Comparison of ENCODE assay signal across 9 cellular contexts in genomic region chr21:45993210-45994085, GRCh38. TPM values are rescaled to one million over a fixed set of nuclear protein-coding genes. Genes with fewer than 3 reads are reported as not detected.
DNase-seq lines count a peak whose midpoint lies in the region; ATAC-seq and TF ChIP-seq lines count a peak whose summit lies in the region.
"Had no signal": no experiment of that assay in that cellular context is flagged by ENCODE, and none has a peak within 500 bp of the region (broad histone marks: within the 10 kb centered on the region; RNA-seq: fewer than 3 reads in every experiment).

No MANE protein-coding gene starts in this region.

- no peak for ATAC-seq in activated T-cell treated with anti-CD3 and anti-CD28 coated beads, Interleukin-2, amount 50 U/mL, for 4 hours
- ATAC-seq: Panc1 had no signal

- no peak overlapping the region for H3K4me3 Mint-ChIP-seq in activated T-cell treated with anti-CD3 and anti-CD28 coated beads, Interleukin-2, amount 50 U/mL, for 4 hours
- H3K4me3 Mint-ChIP-seq in endodermal cell, result no peak overlapping the region

- H3K4me1 ChIP-seq in endodermal cell (ENCODE audit: control insufficient read depth, insufficient read depth, low read length) (no peaks in the 10 kb centered on the region), muscle layer of duodenum (ENCODE audit: control insufficient read depth in 1 of 2, insufficient read depth in 2 of 2, low read length in 2 of 2) (peaks cover 0 to 23% of the 10 kb centered on the region in 2 donors), tibial nerve (peaks cover 0 to 32% (median 3%) of the 10 kb centered on the region in 4 donors)

- no peak for TF ChIP-seq EP300 in tibial nerve (IDR thresholded peaks at IDR 0.05)

- no peaks in the 10 kb centered on the region for H3K4me1 Mint-ChIP-seq in activated T-cell treated with anti-CD3 and anti-CD28 coated beads, Interleukin-2, amount 50 U/mL, for 4 hours (ENCODE audit: low read depth)
- no peaks in the 10 kb centered on the region for H3K4me1 Mint-ChIP-seq in endodermal cell

- TF ChIP-seq CTCF in endodermal cell (conservative IDR thresholded peaks at IDR 0.05), result no peak
- TF ChIP-seq CTCF in tibial nerve (IDR thresholded peaks at IDR 0.05), result no peak

- H3K9me3 ChIP-seq in endodermal cell (ENCODE audit: control insufficient read depth, low read length) (no peaks in the 10 kb centered on the region), muscle layer of duodenum (ENCODE audit: control insufficient read depth in 1 of 2, low read length in 2 of 2) (no peaks in the 10 kb centered on the region), tibial nerve (no peaks in the 10 kb centered on the region)

- no peaks in the 10 kb centered on the region for H3K36me3 Mint-ChIP-seq in activated T-cell treated with anti-CD3 and anti-CD28 coated beads, Interleukin-2, amount 50 U/mL, for 4 hours (ENCODE audit: insufficient read depth)
- H3K36me3 Mint-ChIP-seq in endodermal cell (ENCODE audit: low read depth), result peaks cover 24% of the 10 kb centered on the region

- H3K27me3 ChIP-seq in endodermal cell (ENCODE audit: control insufficient read depth, insufficient read depth, low read length, poor library complexity, severe bottlenecking) (no peaks in the 10 kb centered on the region), muscle layer of duodenum (ENCODE audit: low read depth, low read length) (no peaks in the 10 kb centered on the region), tibial nerve (no peaks in the 10 kb centered on the region)

- WGBS in endodermal cell (ENCODE audit: insufficient coverage in 1 of 2, insufficient read length in 1 of 2), 2 experiments, result 92 to 95% methylated on average over 28 to 44 of the region's 44 CpGs
- WGBS in tibial nerve, 2 donors, result 70 to 78% methylated on average over 33 to 44 of the region's 44 CpGs

- peak; percentile 10 for DNase-seq in activated T-cell treated with anti-CD3 and anti-CD28 coated beads, Interleukin-2, amount 50 U/mL, for 1 hour
- no peak for DNase-seq in activated T-cell treated with anti-CD3 and anti-CD28 coated beads, Interleukin-2, amount 50 U/mL, for 4 hours
- DNase-seq in endodermal cell, result peak; percentile 39
- peak in 1 of 2 donors; percentile 30 for DNase-seq in tibial nerve (ENCODE audit: low spot score in 2 of 2)
- DNase-seq in NCI-H2196 (lab: John Stamatoyannopoulos, UW; ENCODE audit: unreplicated experiment), result no peak
- no peak for DNase-seq in NCI-H226
- no peak for DNase-seq in LoVo (ENCODE audit: low spot score)

- H3K36me3 ChIP-seq in endodermal cell (ENCODE audit: control insufficient read depth, insufficient read depth, low read length) (no peaks in the 10 kb centered on the region), muscle layer of duodenum (ENCODE audit: control insufficient read depth in 1 of 2, insufficient read depth in 2 of 2, low read length in 2 of 2) (peaks cover 5 to 74% of the 10 kb centered on the region in 2 donors), tibial nerve (peaks cover 0 to 100% (median 0%) of the 10 kb centered on the region in 3 donors)

- H3K9ac ChIP-seq in endodermal cell (ENCODE audit: extremely low read depth, low read length, poor library complexity, severe bottlenecking), result no peak overlapping the region

- H3K27ac ChIP-seq in endodermal cell (ENCODE audit: low read depth, low read length) (no peak overlapping the region), muscle layer of duodenum (ENCODE audit: low read length) (peak overlapping the region; percentile 16), tibial nerve (peak overlapping the region; percentile 22 to 68 (median 43))

- H3K27ac Mint-ChIP-seq in endodermal cell, result no peak overlapping the region

- H3K27me3 Mint-ChIP-seq in activated T-cell treated with anti-CD3 and anti-CD28 coated beads, Interleukin-2, amount 50 U/mL, for 4 hours (ENCODE audit: low read depth), result no peaks in the 10 kb centered on the region
- no peaks in the 10 kb centered on the region for H3K27me3 Mint-ChIP-seq in endodermal cell (ENCODE audit: insufficient read depth)

- no peaks in the 10 kb centered on the region for H3K9me3 Mint-ChIP-seq in activated T-cell treated with anti-CD3 and anti-CD28 coated beads, Interleukin-2, amount 50 U/mL, for 4 hours
- no peaks in the 10 kb centered on the region for H3K9me3 Mint-ChIP-seq in endodermal cell

- H3K4me3 ChIP-seq in endodermal cell (ENCODE audit: low read length) (no peak overlapping the region), muscle layer of duodenum (ENCODE audit: low read depth in 1 of 2, low read length in 2 of 2) (no peak overlapping the region), tibial nerve (no peak overlapping the region)

- TF ChIP-seq POLR2A in tibial nerve (IDR thresholded peaks at IDR 0.05), result no peak

RNA-seq across cellular contexts. Expression of gene COL6A1, which starts 11.9 kb away (rescaled TPM):
- 1 to 10 TPM; 2.8 to 3.6 (median 3.0) TPM for total RNA-seq in activated T-cell treated with anti-CD3 and anti-CD28 coated beads, Interleukin-2, amount 50 U/mL, for 4 hours
- total RNA-seq in endodermal cell (100 to 1,000 TPM; 232 to 407 TPM), tibial nerve (100 to 1,000 TPM; 356 to 669 (median 427) TPM)
- polyA plus RNA-seq in endodermal cell (2013, experiment 1 of 2), result 172 TPM
- polyA plus RNA-seq in endodermal cell (2013, experiment 2 of 2), result 154 TPM

Comparison
In these comparisons a context has a peak if more than half of its experiments do, and no peak if none do; other contexts are left out.
1. DNase-seq: peak in activated T-cell treated with anti-CD3 and anti-CD28 coated beads, Interleukin-2, amount 50 U/mL, for 1 hour (single experiment) and endodermal cell (single experiment); none in activated T-cell treated with anti-CD3 and anti-CD28 coated beads, Interleukin-2, amount 50 U/mL, for 4 hours (single experiment), NCI-H2196 (single experiment), NCI-H226 (single experiment) and LoVo (single experiment).
2. RNA of gene COL6A1, which starts 11.9 kb away (total RNA-seq): 356 to 669 TPM in tibial nerve and 232 to 407 TPM in endodermal cell; 2.8 to 3.6 TPM in activated T-cell treated with anti-CD3 and anti-CD28 coated beads, Interleukin-2, amount 50 U/mL, for 4 hours; every median in the first group is over 10 times any median in the second.